8 cellular contexts compared by ENCODE assay signal in the genomic region with DNA sequence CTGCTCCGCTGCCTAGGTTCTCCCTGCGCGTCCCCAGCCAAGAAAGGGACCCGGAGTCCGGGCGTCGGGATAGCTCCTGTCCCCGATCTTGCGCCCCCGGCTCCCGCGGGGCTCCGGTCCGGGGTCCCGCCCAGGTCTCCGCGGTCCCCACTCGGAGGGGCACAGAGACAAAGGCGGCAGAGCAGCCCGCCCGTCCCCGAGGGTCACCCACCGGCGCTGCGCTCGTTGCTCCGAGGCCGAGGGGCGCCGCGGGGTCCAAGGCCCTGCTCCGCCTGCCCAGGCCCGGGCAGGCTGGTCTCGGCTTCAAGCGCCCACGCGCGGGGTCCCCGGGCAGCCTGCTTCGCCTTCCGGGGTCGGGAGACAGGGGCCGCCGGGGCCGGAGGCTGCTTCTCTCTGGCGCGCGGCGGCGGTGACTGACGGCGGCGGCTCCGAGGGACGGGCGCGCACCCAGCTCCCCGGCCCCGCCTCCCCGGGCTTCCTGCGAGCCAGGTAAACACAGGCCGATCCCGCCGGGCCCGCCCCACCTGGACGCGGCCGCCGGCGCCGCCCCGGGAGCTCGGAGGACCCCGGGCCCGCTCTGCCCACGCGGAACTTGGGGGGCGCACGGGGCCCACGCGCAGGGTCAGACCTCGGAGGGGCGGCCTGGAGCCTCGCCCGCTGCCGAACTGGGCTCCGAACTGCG. TPM values are rescaled to one million over a fixed set of nuclear protein-coding genes. Genes with fewer than 3 reads are reported as not detected.
DNase-seq lines count a peak whose midpoint lies in the region; ATAC-seq and TF ChIP-seq lines count a peak whose summit lies in the region.

A gene (minus strand): TSS at position 415 of the 682 bp plus-strand sequence. CDS start 27,522 bp downstream, outside the sequence.

- peak within 1 kb of the TSS; percentile 97 for H3K27ac ChIP-seq in PC-9

- peaks cover 42% of the 10 kb centered on the region for H3K79me2 ChIP-seq in PC-9 (ENCODE audit: low read depth)

- peaks cover 34% of the 10 kb centered on the region for H3F3A ChIP-seq in PC-9 (ENCODE audit: insufficient read depth, low read depth)

- H3K4me1 ChIP-seq in PC-9 (replicated peaks; ENCODE audit: insufficient read depth), result peaks cover 36% of the 10 kb centered on the region

- 0 out of 2 replicates have a peak, but pooled peaks cover 3% of the 10 kb centered on the region for H3K36me3 ChIP-seq in PC-9 (ENCODE audit: low read depth)

- peak; percentile 66 for ATAC-seq in HG03354 (IDR thresholded peaks at IDR 0.05; ENCODE audit: poor library complexity, severe bottlenecking, unreplicated experiment)

- intact Hi-C loops in PC-9 (cut with micrococcal nuclease; ENCODE audit: unreplicated experiment), result loop anchor here (1.0 to 5.0 kb wide), 3 partner anchors 43 to 130 kb away; no protein-coding TSS in a partner anchor
- intact Hi-C loops in cardiac septum (cut with DNase I), result loop anchor here (5.0 to 10.0 kb wide), 4 partner anchors 45 to 128 kb away; no protein-coding TSS in a partner anchor

- peak; percentile 74 for TF ChIP-seq POLR2A in GM19193 (IDR thresholded peaks at IDR 0.05; ENCODE audit: extremely low read depth, insufficient read depth, insufficient read length)

- H3K9me3 ChIP-seq in PC-9 (ENCODE audit: insufficient read depth, low read depth), result no peaks in the 10 kb centered on the region

- no peaks in the 10 kb centered on the region for H3K9me2 ChIP-seq in PC-9 (ENCODE audit: insufficient read depth)

- POLR2A ChIA-PET in PC-9 (lab: Charles Lee; ENCODE audit: unreplicated experiment), result interaction anchor here (0.9 to 1.2 kb wide), 2 partner anchors 32 to 43 kb away, joined by 4 read pairs; no protein-coding TSS in a partner anchor

- CTCF ChIA-PET in PC-9 (lab: Charles Lee), result no interaction called here

- TF ChIP-seq CTCF in PC-9 (conservative IDR thresholded peaks at IDR 0.05), result no peak

- peak within 1 kb of the TSS; percentile 86 for H3K4me2 ChIP-seq in PC-9

- peak within 1 kb of the TSS; percentile 95 for H3K4me3 ChIP-seq in PC-9

- peak; percentile 47 for DNase-seq in AG20443 (ENCODE audit: low spot score)
- peak; percentile 53 to 74 for DNase-seq in PC-9
- peak; percentile 71 for DNase-seq in activated naive CD4-positive, alpha-beta T cell treated with Interleukin-2 at 50 U/mL for 16 hours
- peak; percentile 91 for DNase-seq in cardiac septum (ENCODE audit: low spot score)
- no peak for DNase-seq in renal cortical epithelial cell (ENCODE audit: low read depth)
- no peak for DNase-seq in Ammon's horn (ENCODE audit: low spot score)

- H4K20me1 ChIP-seq in PC-9 (ENCODE audit: insufficient read depth), result no peaks in the 10 kb centered on the region

- H3K27me3 ChIP-seq in PC-9 (ENCODE audit: insufficient read depth, low read depth), result no peaks in the 10 kb centered on the region

- BruUV-seq in PC-9 (replicated peaks; lab: Mats Ljungman, UMichigan), result no TSS peak

- peak within 1 kb of the TSS; percentile 92 for H2AFZ ChIP-seq in PC-9

RNA-seq across cellular contexts. Expression of the gene that starts here (rescaled TPM):
- total RNA-seq in PC-9 (2021) (37.9 and 44.4 TPM in 2 replicates), cardiac septum (37.7 TPM), renal cortical epithelial cell (28.8 and 34.0 TPM in 2 replicates)

Comparison
In these comparisons a context has a peak if more than half of its experiments do, and no peak if none do; other contexts are left out.
1. DNase-seq: peak in AG20443 (single experiment), PC-9 (2 of 2), activated naive CD4-positive, alpha-beta T cell treated with Interleukin-2 at 50 U/mL for 16 hours (single experiment) and cardiac septum (single experiment); none in renal cortical epithelial cell (single experiment) and Ammon's horn (single experiment).